Comparison of ENCODE assay signal across 30 cellular contexts in the genomic region with DNA sequence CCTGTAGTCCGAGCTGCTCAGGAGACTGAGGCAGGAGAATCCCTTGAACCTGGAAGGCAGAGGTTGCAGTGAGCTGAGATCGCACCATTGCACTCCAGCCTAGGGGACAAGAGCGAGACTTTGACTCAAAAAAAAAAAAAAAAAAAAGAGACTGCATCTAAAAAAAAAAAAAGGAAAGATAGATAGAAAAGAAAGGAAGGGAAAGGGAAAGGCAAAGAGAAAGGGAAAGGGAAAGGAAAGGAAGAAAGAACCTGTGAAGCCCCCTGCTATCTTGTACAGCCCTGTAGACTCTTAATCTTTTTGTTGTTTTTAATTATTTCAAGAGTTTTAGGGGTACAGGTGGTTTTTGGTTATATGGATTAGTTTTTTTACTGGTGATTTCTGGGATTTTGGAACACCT. TPM values are rescaled to one million over a fixed set of nuclear protein-coding genes. Genes with fewer than 3 reads are reported as not detected.
"Had no signal": no experiment of that assay in that cellular context is flagged by ENCODE, and none has a peak within 500 bp of the region (broad histone marks: within the 10 kb centered on the region; RNA-seq: fewer than 3 reads in every experiment).

No MANE protein-coding gene starts in this region.

- H3K9me3 ChIP-seq: adrenal gland, ascending aorta, body of pancreas, breast epithelium had no signal

- H3K27me3 ChIP-seq: adrenal gland, ascending aorta, body of pancreas, brain microvascular endothelial cell, breast epithelium, cardiac muscle cell had no signal

- H3K4me3 ChIP-seq: adrenal gland, ascending aorta, body of pancreas, breast epithelium, cardiac muscle cell had no signal

- H3K27ac ChIP-seq: adrenal gland, ascending aorta, body of pancreas, brain microvascular endothelial cell, breast epithelium, cardiac muscle cell had no signal

- H3K36me3 ChIP-seq: adrenal gland, brain microvascular endothelial cell, breast epithelium, cardiac muscle cell had no signal

- H3K4me1 ChIP-seq: adrenal gland, ascending aorta, body of pancreas, breast epithelium had no signal

- DNase-seq: activated effector memory CD4-positive, alpha-beta T cell treated with anti-CD3 and anti-CD28 coated beads, Interleukin-2, amount 50 U/mL, for 16 hours; activated effector memory CD4-positive, alpha-beta T cell treated with Interleukin-2 at 50 U/mL for 16 hours; activated gamma-delta T cell; activated gamma-delta T cell treated with Interleukin-2 at 50 U/mL for 16 hours; activated naive CD4-positive, alpha-beta T cell; activated naive CD4-positive, alpha-beta T cell treated with anti-CD3 and anti-CD28 coated beads for 36 hours; activated naive CD4-positive, alpha-beta T cell treated with anti-CD3 and anti-CD28 coated beads, Interleukin-2, amount 10 ng/mL, durations not matched to agents 7 days and 5 days; activated naive CD4-positive, alpha-beta T cell treated with anti-CD3 and anti-CD28 coated beads, Interleukin-2, amount 50 U/mL, for 16 hours; activated naive CD4-positive, alpha-beta T cell treated with Interleukin-2 at 50 U/mL for 16 hours; activated naive CD8-positive, alpha-beta T cell treated with anti-CD3 and anti-CD28 coated beads for 36 hours; activated naive CD8-positive, alpha-beta T cell treated with anti-CD3 and anti-CD28 coated beads, Interleukin-2, amount 10 ng/mL, durations not matched to agents 7 days and 5 days; activated naive CD8-positive, alpha-beta T cell treated with anti-CD3 and anti-CD28 coated beads, Interleukin-2, amount 50 U/mL, for 24 hours; activated T-cell treated with anti-CD3 and anti-CD28 coated beads, Interleukin-2, amount 50 U/mL, for 24 hours; activated T-cell treated with anti-CD3 and anti-CD28 coated beads, Interleukin-2, amount 50 U/mL, for 4 hours; activated T-cell treated with anti-CD3 and anti-CD28 coated beads, Interleukin-2, amount 50 U/mL, for 48 hours; activated T-cell treated with anti-CD3 and anti-CD28 coated beads, Interleukin-2, amount 50 U/mL, for 72 hours; adrenal gland; amniotic stem cell; amygdala; anterior cingulate cortex; aorta; body of pancreas; brain microvascular endothelial cell; caudate nucleus; central memory CD4-positive, alpha-beta T cell; cerebellar nuclear complex had no signal

RNA-seq across cellular contexts. Expression of a gene that starts 59.5 kb away (rescaled TPM):
- total RNA-seq: ascending aorta, cardiac septum had no signal
